In genomic region chr13:79451500-79451962, GRCh38 we compare ENCODE assay signal across 8 cellular contexts. TPM values are rescaled to one million over a fixed set of nuclear protein-coding genes. Genes with fewer than 3 reads are reported as not detected.
DNase-seq lines count a peak whose midpoint lies in the region; FAIRE-seq and TF ChIP-seq lines count a peak whose summit lies in the region.

No MANE protein-coding gene starts in this region.

- no peak for TF ChIP-seq POLR2A in GM12891 (IDR thresholded peaks at IDR 0.05; ENCODE audit: low read depth, low read length)
- no peak for TF ChIP-seq POLR2A in erythroblast (IDR thresholded peaks at IDR 0.05; ENCODE audit: low read length)

- H3K36me3 ChIP-seq in MM.1S (replicated peaks; ENCODE audit: insufficient read depth, low read length): no peaks in the 10 kb centered on the region

- TF ChIP-seq CTCF in MM.1S (IDR thresholded peaks at IDR 0.05; ENCODE audit: low read length): no peak

- no peaks in the 10 kb centered on the region for H3K9me2 ChIP-seq in MM.1S (replicated peaks; ENCODE audit: insufficient read depth, low read length)

- POLR2A ChIA-PET in activated CD4-positive, alpha-beta memory T cell treated with anti-CD3 and anti-CD28 coated beads, Interleukin-2, amount 10 ng/mL, durations not matched to agents 7 days and 5 days (lab: Charles Lee): interaction anchor here (1.0 to 2.2 kb wide), 10 partner anchors 15 to 89 kb away, joined by 3 to 27 read pairs (median 5); partner anchors contain the start of genes NDFIP2 and RBM26

- DNase-seq in GM12891 (ENCODE audit: insufficient read length, low spot score) (peak; percentile 22), HCEC 1CT (peak; percentile 92), MM.1S (peak; percentile 34), erythroblast (lab: John Stamatoyannopoulos, UW) (peak; percentile 26 to 43), NCI-H2029 treated with DMSO at 0.1 percent for 48 hours (lab: John Stamatoyannopoulos, UW) (no peak), NCI-H2029 (lab: John Stamatoyannopoulos, UW) (no peak)
- peak; percentile 93 for DNase-seq in activated CD4-positive, alpha-beta memory T cell treated with anti-CD3 and anti-CD28 coated beads, Interleukin-2, amount 10 ng/mL, durations not matched to agents 7 days and 5 days
- DNase-seq in stimulated activated CD4-positive, alpha-beta T cell treated with anti-CD3 and anti-CD28 coated beads, Interleukin-15, amount 100 ng/mL, for 48 hours (ENCODE audit: low read depth in 2 of 2): peak; percentile 93 to 95

- no peaks in the 10 kb centered on the region for H3K27me3 Mint-ChIP-seq in activated CD4-positive, alpha-beta memory T cell treated with anti-CD3 and anti-CD28 coated beads, Interleukin-2, amount 10 ng/mL, durations not matched to agents 7 days and 5 days

- H3K27me3 ChIP-seq in MM.1S (replicated peaks; ENCODE audit: insufficient read depth, low read length): no peaks in the 10 kb centered on the region

- FAIRE-seq in GM12891 (lab: Jason Lieb, UNC): peak; percentile 97

- no peaks in the 10 kb centered on the region for H4K20me1 ChIP-seq in MM.1S (ENCODE audit: insufficient read depth, low read length)

- H3K27ac Mint-ChIP-seq in activated CD4-positive, alpha-beta memory T cell treated with anti-CD3 and anti-CD28 coated beads, Interleukin-2, amount 10 ng/mL, durations not matched to agents 7 days and 5 days: peak overlapping the region; percentile 89

- H3K79me2 ChIP-seq in MM.1S (ENCODE audit: low read length): no peaks in the 10 kb centered on the region

- H3K9me3 ChIP-seq in MM.1S (replicated peaks; ENCODE audit: insufficient read depth, low read length): no peaks in the 10 kb centered on the region

- H3K4me1 Mint-ChIP-seq in activated CD4-positive, alpha-beta memory T cell treated with anti-CD3 and anti-CD28 coated beads, Interleukin-2, amount 10 ng/mL, durations not matched to agents 7 days and 5 days: peaks cover 76% of the 10 kb centered on the region

- H3K27ac ChIP-seq in MM.1S (ENCODE audit: low read length): no peak overlapping the region

- no peaks in the 10 kb centered on the region for H3F3A ChIP-seq in MM.1S (ENCODE audit: insufficient read depth, low read length)

- H2AFZ ChIP-seq in MM.1S (ENCODE audit: low read length): 0 out of 2 replicates have a peak overlapping the region, but pooled peaks have one; percentile 4

- CTCF ChIA-PET in activated CD4-positive, alpha-beta memory T cell treated with anti-CD3 and anti-CD28 coated beads, Interleukin-2, amount 10 ng/mL, durations not matched to agents 7 days and 5 days (lab: Charles Lee): interaction anchor here (0.9 to 1.8 kb wide), 7 partner anchors 21 to 92 kb away, joined by 3 to 14 read pairs (median 4); partner anchors contain the start of gene NDFIP2

- peaks cover 5% of the 10 kb centered on the region for H3K36me3 Mint-ChIP-seq in activated CD4-positive, alpha-beta memory T cell treated with anti-CD3 and anti-CD28 coated beads, Interleukin-2, amount 10 ng/mL, durations not matched to agents 7 days and 5 days (ENCODE audit: low read depth)

- no peak overlapping the region for H3K4me3 ChIP-seq in MM.1S (ENCODE audit: low read length)

- no peak overlapping the region for H3K4me2 ChIP-seq in MM.1S (ENCODE audit: low read depth, low read length)

- peaks cover 23% of the 10 kb centered on the region for H3K4me1 ChIP-seq in MM.1S (ENCODE audit: low read length)

- peak overlapping the region; percentile 66 for H3K4me3 Mint-ChIP-seq in activated CD4-positive, alpha-beta memory T cell treated with anti-CD3 and anti-CD28 coated beads, Interleukin-2, amount 10 ng/mL, durations not matched to agents 7 days and 5 days

- peaks cover 7% of the 10 kb centered on the region for H3K9me3 Mint-ChIP-seq in activated CD4-positive, alpha-beta memory T cell treated with anti-CD3 and anti-CD28 coated beads, Interleukin-2, amount 10 ng/mL, durations not matched to agents 7 days and 5 days

- no peak overlapping the region for H3K9ac ChIP-seq in MM.1S (ENCODE audit: low read length)

TF ChIP-seq in GM12891, 5 proteins besides CTCF, POLR2A, EP300 and RAD21:
- no peak for TF ChIP-seq POLR2AphosphoS5 (IDR thresholded peaks at IDR 0.05; ENCODE audit: low read depth, low read length)
- no peak for TF ChIP-seq PAX5 (IDR thresholded peaks at IDR 0.05; ENCODE audit: insufficient read depth, low read length, severe bottlenecking)
- TF ChIP-seq TAF1 (IDR thresholded peaks at IDR 0.05; ENCODE audit: low read depth, low read length): no peak
- peak; percentile 75 for TF ChIP-seq SPI1 (IDR thresholded peaks at IDR 0.05; ENCODE audit: low read depth, low read length)
- 0 out of 2 replicates have a peak, but pooled peaks have one; percentile 36 for TF ChIP-seq POU2F2 (IDR thresholded peaks at IDR 0.05; ENCODE audit: low read depth, low read length)

RNA-seq across cellular contexts. Expression of gene NDFIP2, which starts 29.4 kb away (rescaled TPM):
- 19.5 TPM for polyA plus RNA-seq in GM12891 (2012; ENCODE audit: low read depth, missing spikeins)
- 10 to 100 TPM; 49.6 to 53.2 TPM for total RNA-seq in activated CD4-positive, alpha-beta memory T cell treated with anti-CD3 and anti-CD28 coated beads, Interleukin-2, amount 10 ng/mL, durations not matched to agents 7 days and 5 days

RNA-seq across cellular contexts. Expression of gene RBM26, which starts 45.5 kb away (rescaled TPM):
- 23.8 TPM for polyA plus RNA-seq in GM12891 (2012; ENCODE audit: low read depth, missing spikeins)
- total RNA-seq in activated CD4-positive, alpha-beta memory T cell treated with anti-CD3 and anti-CD28 coated beads, Interleukin-2, amount 10 ng/mL, durations not matched to agents 7 days and 5 days: 10 to 100 TPM; 51.1 to 52.0 TPM

Comparison
In these comparisons a context has a peak if more than half of its experiments do, and no peak if none do; other contexts are left out.
1. DNase-seq: peak in GM12891 (single experiment), HCEC 1CT (single experiment), MM.1S (single experiment), activated CD4-positive, alpha-beta memory T cell treated with anti-CD3 and anti-CD28 coated beads, Interleukin-2, amount 10 ng/mL, durations not matched to agents 7 days and 5 days (single experiment), erythroblast (2 of 2) and stimulated activated CD4-positive, alpha-beta T cell treated with anti-CD3 and anti-CD28 coated beads, Interleukin-15, amount 100 ng/mL, for 48 hours (2 of 2); none in NCI-H2029 treated with DMSO at 0.1 percent for 48 hours (single experiment) and NCI-H2029 (single experiment).